1 cellular context compared by ENCODE assay signal in genomic region chr7:31019509-31019908, GRCh38.
TF ChIP-seq lines count a peak whose summit lies in the region.

No MANE protein-coding gene starts in this region.

TF ChIP-seq in H1, 55 proteins besides CTCF, POLR2A, EP300 and RAD21:
- TF ChIP-seq ATF3 (IDR thresholded peaks at IDR 0.05; ENCODE audit: insufficient read depth, low read depth, low read length) (no peak), CTBP2 (IDR thresholded peaks at IDR 0.05; ENCODE audit: borderline replicate concordance, insufficient read depth, insufficient read length, low read length) (no peak), CEBPB (IDR thresholded peaks at IDR 0.05; ENCODE audit: low read depth, low read length) (no peak), CHD2 (IDR thresholded peaks at IDR 0.05; ENCODE audit: low read length) (no peak), JUND (IDR thresholded peaks at IDR 0.05; ENCODE audit: low read length) (no peak), SIRT6 (IDR thresholded peaks at IDR 0.05; ENCODE audit: low read length) (no peak), BACH1 (IDR thresholded peaks at IDR 0.05; ENCODE audit: low read length) (no peak), CHD1 (IDR thresholded peaks at IDR 0.05; ENCODE audit: low read depth, low read length) (no peak), YY1 (IDR thresholded peaks at IDR 0.05; ENCODE audit: low read depth, low read length) (no peak), KDM4A (IDR thresholded peaks at IDR 0.05; ENCODE audit: low read depth, low read length, severe bottlenecking) (no peak), NANOG (IDR thresholded peaks at IDR 0.05; ENCODE audit: insufficient read depth, low read depth, low read length, poor library complexity, severe bottlenecking) (no peak), KDM5A (IDR thresholded peaks at IDR 0.05; ENCODE audit: low read length) (no peak), TCF12 (IDR thresholded peaks at IDR 0.05; ENCODE audit: low read depth, low read length) (no peak)
